23 cellular contexts compared by ENCODE assay signal in genomic region chr22:39700565-39700964, GRCh38.
A peak's percentile ranks its signal among the peaks of the same experiment; 100 is the strongest.
DNase-seq lines count a peak whose midpoint lies in the region; ATAC-seq, FAIRE-seq and TF ChIP-seq lines count a peak whose summit lies in the region.
"Had no signal": no experiment of that assay in that cellular context is flagged by ENCODE, and none has a peak within 500 bp of the region (broad histone marks: within the 10 kb centered on the region; RNA-seq: fewer than 3 reads in every experiment).

No MANE protein-coding gene starts in this region.

- WGBS in H1 (ENCODE audit: extremely low coverage in 1 of 2, insufficient coverage in 1 of 2, insufficient read length in 1 of 2, insufficient replicate concordance in 2 of 2, low coverage in 1 of 2, low lambda C conversion rate in 2 of 2, missing lambda C conversion rate in 1 of 2), 2 experiments = 90% methylated on average over 6 of the region's 7 CpGs; no CpG with 5 or more reads in 1 of the 2 experiments

- H3K27ac Mint-ChIP-seq in neural progenitor cell = peak overlapping the region; percentile 54
- no peak overlapping the region for H3K27ac Mint-ChIP-seq in activated T-helper 17 cell treated with anti-CD3 and anti-CD28 coated beads, Interleukin-2, amount 50 U/mL, for 72 hours
- H3K27ac Mint-ChIP-seq: CD4-positive, alpha-beta T cell; CD8-positive, alpha-beta T cell had no signal

- H4K8ac ChIP-seq in H1 (ENCODE audit: extremely low read depth, insufficient read depth, low read length) = peak overlapping the region; percentile 43; the same call in 1 of the 2 replicates

- H3K23ac ChIP-seq in H1 (ENCODE audit: insufficient read length) = no peak overlapping the region

- no peaks in the 10 kb centered on the region for H3K4me1 ChIP-seq in HEK293 (ENCODE audit: control insufficient read depth, insufficient read depth, low read length)
- no peaks in the 10 kb centered on the region; a peak in 1 of 7 replicates for H3K4me1 ChIP-seq in H1 (replicated peaks in 1 of 4; ENCODE audit: control insufficient read depth in 3 of 4, insufficient read depth in 4 of 4, low read length in 3 of 4)
- H3K4me1 ChIP-seq in neural progenitor cell = peaks cover 40% of the 10 kb centered on the region
- H3K4me1 ChIP-seq: BE2C, Caco-2 had no signal

- no peak for TF ChIP-seq EP300 in H1 (IDR thresholded peaks at IDR 0.05; ENCODE audit: borderline replicate concordance in 1 of 2, low read depth in 2 of 2, low read length in 2 of 2)

- no peak overlapping the region for H2BK20ac ChIP-seq in H1 (ENCODE audit: low read length)

- no peaks in the 10 kb centered on the region for H3K36me3 Mint-ChIP-seq in neural progenitor cell
- H3K36me3 Mint-ChIP-seq in activated T-helper 17 cell treated with anti-CD3 and anti-CD28 coated beads, Interleukin-2, amount 50 U/mL, for 72 hours (ENCODE audit: low read depth) = no peaks in the 10 kb centered on the region
- H3K36me3 Mint-ChIP-seq: CD8-positive, alpha-beta T cell had no signal

- no peak overlapping the region for H3K18ac ChIP-seq in H1 (ENCODE audit: extremely low read depth, low read length)

- H3K9me3 ChIP-seq in HEK293 (ENCODE audit: control insufficient read depth, insufficient read depth, low read depth, low read length) = no peaks in the 10 kb centered on the region
- H3K9me3 ChIP-seq in H1 (ENCODE audit: insufficient read depth in 2 of 2, low read depth in 1 of 2, low read length in 1 of 2) = no peaks in the 10 kb centered on the region
- H3K9me3 ChIP-seq in neural progenitor cell (ENCODE audit: low read depth) = no peaks in the 10 kb centered on the region
- H3K9me3 ChIP-seq: BE2C; BLaER1 treated with 17β-estradiol and CSF1 and Interleukin-3, amounts not matched to agents 10 nM and 100 nM; Caco-2 had no signal

- H3K23me2 ChIP-seq in H1 (ENCODE audit: low read depth, low read length) = no peaks in the 10 kb centered on the region; the same call in 1 of the 2 replicates

- H2AK5ac ChIP-seq in H1 (ENCODE audit: low read depth, low read length) = no peak overlapping the region

- H3K79me2 ChIP-seq in H1 (ENCODE audit: control insufficient read depth in 1 of 2, insufficient read depth in 2 of 2, low read length in 2 of 2) (no peaks in the 10 kb centered on the region), neural progenitor cell (ENCODE audit: low read depth) (no peaks in the 10 kb centered on the region)

- H3K4me1 Mint-ChIP-seq in neural progenitor cell = peaks cover 46% of the 10 kb centered on the region
- no peaks in the 10 kb centered on the region for H3K4me1 Mint-ChIP-seq in activated T-helper 17 cell treated with anti-CD3 and anti-CD28 coated beads, Interleukin-2, amount 50 U/mL, for 72 hours

- no peak overlapping the region for H4K5ac ChIP-seq in H1 (ENCODE audit: insufficient read length, low read depth, low read length)

- no peak overlapping the region for H3K4me3 Mint-ChIP-seq in neural progenitor cell
- no peak overlapping the region for H3K4me3 Mint-ChIP-seq in activated T-helper 17 cell treated with anti-CD3 and anti-CD28 coated beads, Interleukin-2, amount 50 U/mL, for 72 hours
- H3K4me3 Mint-ChIP-seq: CD4-positive, alpha-beta T cell; CD8-positive, alpha-beta T cell had no signal

- H3K27me3 ChIP-seq in H1 (replicated peaks in 1 of 4; ENCODE audit: control insufficient read depth in 3 of 4, extremely low read depth in 1 of 4, insufficient read depth in 3 of 4, low read length in 3 of 4) (no peaks in the 10 kb centered on the region; a peak in 1 of 7 replicates), neural progenitor cell (peaks cover 14% of the 10 kb centered on the region)
- H3K27me3 ChIP-seq: BE2C; BLaER1 treated with 17β-estradiol and CSF1 and Interleukin-3, amounts not matched to agents 10 nM and 100 nM had no signal

- H3K56ac ChIP-seq in H1 (replicated peaks; ENCODE audit: insufficient read length, low read depth, low read length) = no peak overlapping the region

- H3K9ac ChIP-seq in H1 (replicated peaks in 1 of 4; ENCODE audit: extremely low read depth in 1 of 4, low read depth in 3 of 4, low read length in 3 of 4) (0 out of 7 replicates have a peak overlapping the region, but pooled peaks of 1 of the 4 experiments have one; percentile 17), neural progenitor cell (no peak overlapping the region)
- H3K9ac ChIP-seq: BLaER1 treated with 17β-estradiol and CSF1 and Interleukin-3, amounts not matched to agents 10 nM and 100 nM had no signal

- H3K9me3 Mint-ChIP-seq in neural progenitor cell = peaks cover 2% of the 10 kb centered on the region
- no peaks in the 10 kb centered on the region for H3K9me3 Mint-ChIP-seq in activated T-helper 17 cell treated with anti-CD3 and anti-CD28 coated beads, Interleukin-2, amount 50 U/mL, for 72 hours
- H3K9me3 Mint-ChIP-seq: CD4-positive, alpha-beta T cell; CD8-positive, alpha-beta T cell had no signal

- H4K20me1 ChIP-seq in H1 (replicated peaks in 1 of 2; ENCODE audit: control insufficient read depth in 1 of 2, insufficient read depth in 2 of 2, low read length in 2 of 2) = no peaks in the 10 kb centered on the region
- no peaks in the 10 kb centered on the region for H4K20me1 ChIP-seq in neural progenitor cell (ENCODE audit: low read depth)

- H3K27ac ChIP-seq in HEK293 (ENCODE audit: extremely low read depth, low read depth, low read length) (no peak overlapping the region), H1 (ENCODE audit: low read depth, low read length) (no peak overlapping the region), neural progenitor cell (no peak overlapping the region)
- H3K27ac ChIP-seq: BLaER1 treated with 17β-estradiol and CSF1 and Interleukin-3, amounts not matched to agents 10 nM and 100 nM; C4-2B had no signal

- H2BK15ac ChIP-seq in H1 (ENCODE audit: low read length) = no peak overlapping the region

- TF ChIP-seq RAD21 in H1 (IDR thresholded peaks at IDR 0.05 in 1 of 2, conservative IDR thresholded peaks at IDR 0.05 in 1 of 2; ENCODE audit: low read depth in 2 of 2, low read length in 2 of 2) = no peak

- H4K91ac ChIP-seq in H1 (replicated peaks; ENCODE audit: insufficient read length, low read length) = no peak overlapping the region

- H3K27me3 Mint-ChIP-seq in neural progenitor cell (ENCODE audit: insufficient read depth, low read depth) = peaks cover 11% of the 10 kb centered on the region
- H3K27me3 Mint-ChIP-seq in activated T-helper 17 cell treated with anti-CD3 and anti-CD28 coated beads, Interleukin-2, amount 50 U/mL, for 72 hours = no peaks in the 10 kb centered on the region

- H2BK5ac ChIP-seq in H1 (ENCODE audit: low read depth, low read length) = no peak overlapping the region

- H3K14ac ChIP-seq in H1 (ENCODE audit: insufficient read length) = no peak overlapping the region

- FAIRE-seq in H1 (lab: Jason Lieb, UNC) = no peak
- FAIRE-seq: A204.1, D721Med, G401.6, GM12891, GM19239 had no signal

- H3K36me3 ChIP-seq in HEK293 (ENCODE audit: control insufficient read depth in 2 of 2, insufficient read depth in 1 of 2, low read length in 2 of 2) (no peaks in the 10 kb centered on the region), H1 (ENCODE audit: control insufficient read depth in 2 of 4, insufficient read depth in 4 of 4, low read length in 3 of 4) (peaks cover 0 to 2% (median 0%) of the 10 kb centered on the region in 4 experiments; a peak in 2 of 8 replicates), neural progenitor cell (no peaks in the 10 kb centered on the region)
- H3K36me3 ChIP-seq: BE2C; BLaER1 treated with 17β-estradiol and CSF1 and Interleukin-3, amounts not matched to agents 10 nM and 100 nM had no signal

- no peak overlapping the region for H3K4me3 ChIP-seq in HEK293 (ENCODE audit: low read depth, low read length)
- no peak overlapping the region for H3K4me3 ChIP-seq in H1 (ENCODE audit: extremely low read depth in 1 of 4, insufficient read depth in 2 of 4, low read depth in 3 of 4, low read length in 4 of 4)
- H3K4me3 ChIP-seq in neural progenitor cell = no peak overlapping the region
- H3K4me3 ChIP-seq: BLaER1 treated with 17β-estradiol and CSF1 and Interleukin-3, amounts not matched to agents 10 nM and 100 nM had no signal

- no peak for DNase-seq in H1 (ENCODE audit: low read depth in 1 of 2, low spot score in 2 of 2)
- DNase-seq in neural progenitor cell (ENCODE audit: low spot score) = no peak
- DNase-seq in cerebellum (ENCODE audit: low spot score) = no peak
- DNase-seq in stimulated activated CD4-positive, alpha-beta T cell treated with anti-CD3 and anti-CD28 coated beads, Interleukin-2, amount 100 ng/mL, for 24 hours = no peak
- DNase-seq: 8988T; ACHN; BE2C; Caco-2; Calu3; CD4-positive, alpha-beta T cell; CD8-positive, alpha-beta T cell; DMS79 treated with DMSO at 0.1 percent for 48 hours; GF-D8 had no signal

- H2BK120ac ChIP-seq in H1 (replicated peaks; ENCODE audit: low read depth, low read length) = no peak overlapping the region

- CTCF ChIA-PET in HEK293 (lab: Yijun Ruan, JAX) (interaction anchor here (0.7 kb wide), 1 partner anchor 271 kb away, joined by 5 read pairs; no protein-coding TSS in a partner anchor), H1 (lab: Charles Lee; ENCODE audit: partially characterized antibody) (interaction anchor here (1.1 to 1.4 kb wide), 4 partner anchors 14 to 76 kb away, joined by 3 to 6 read pairs (median 3); no protein-coding TSS in a partner anchor)

- no peak overlapping the region for H2BK12ac ChIP-seq in H1 (ENCODE audit: low read depth, low read length)

- H3K79me1 ChIP-seq in H1 (ENCODE audit: low read depth, low read length) = no peaks in the 10 kb centered on the region

- TF ChIP-seq POLR2A in H1 (IDR thresholded peaks at IDR 0.05; ENCODE audit: control extremely low read depth in 1 of 2, low read depth in 2 of 2, low read length in 2 of 2) = no peak

- H2AFZ ChIP-seq in H1 (ENCODE audit: low read length) (no peak overlapping the region), neural progenitor cell (replicated peaks) (no peak overlapping the region)

- POLR2A ChIA-PET in HEK293 (lab: Yijun Ruan, JAX) = no interaction called here
- POLR2A ChIA-PET in H1 (lab: Charles Lee; ENCODE audit: partially characterized antibody) = interaction anchor here (0.6 kb wide), 1 partner anchor 242 kb away, joined by 3 read pairs; no protein-coding TSS in a partner anchor

- ATAC-seq in GM21717 (IDR thresholded peaks at IDR 0.05; ENCODE audit: unreplicated experiment) = no peak
- no peak for ATAC-seq in activated T-helper 17 cell treated with anti-CD3 and anti-CD28 coated beads, Interleukin-2, amount 50 U/mL, for 72 hours (replicated peaks)
- ATAC-seq: CD8-positive, alpha-beta T cell had no signal

- no peak for TF ChIP-seq CTCF in HEK293 (tag by site-specific recombination; IDR thresholded peaks at IDR 0.05)
- TF ChIP-seq CTCF in H1 (IDR thresholded peaks at IDR 0.05; ENCODE audit: control extremely low read depth in 1 of 3, insufficient read depth in 1 of 3, low read depth in 1 of 3, low read length in 3 of 3) = no peak
- no peak for TF ChIP-seq CTCF in neural progenitor cell (IDR thresholded peaks at IDR 0.05)

- H3K4ac ChIP-seq in H1 (replicated peaks; ENCODE audit: insufficient read length, low read depth, low read length) = no peak overlapping the region

- H3K4me2 ChIP-seq in H1 (ENCODE audit: insufficient read depth in 1 of 2, low read depth in 2 of 2, low read length in 2 of 2) = no peak overlapping the region
- H3K4me2 ChIP-seq in neural progenitor cell = no peak overlapping the region

- H3F3A ChIP-seq in neural progenitor cell (ENCODE audit: low read depth) = peaks cover 8% of the 10 kb centered on the region

TF ChIP-seq in HEK293, 187 proteins besides CTCF, POLR2A, EP300 and RAD21 (continues in another document):
- no peak for TF ChIP-seq ZNF155 (tag by site-specific recombination; IDR thresholded peaks at IDR 0.05)
